18 cellular contexts compared by ENCODE assay signal in genomic region chr12:6691473-6691872, GRCh38. TPM values are rescaled to one million over a fixed set of nuclear protein-coding genes. Genes with fewer than 3 reads are reported as not detected.
DNase-seq lines count a peak whose midpoint lies in the region; ATAC-seq, FAIRE-seq and TF ChIP-seq lines count a peak whose summit lies in the region.
"Had no signal": no experiment of that assay in that cellular context is flagged by ENCODE, and none has a peak within 500 bp of the region (broad histone marks: within the 10 kb centered on the region; RNA-seq: fewer than 3 reads in every experiment).

No MANE protein-coding gene starts in this region.

- TF ChIP-seq RAD21 in SK-N-SH (IDR thresholded peaks at IDR 0.05; ENCODE audit: low read length) = no peak

- H2AFZ ChIP-seq in SK-N-SH (ENCODE audit: low read depth) = no peak overlapping the region

- DNase-seq in SK-N-SH (no peak), RCC 7860 (ENCODE audit: low spot score) (peak; percentile 33), fibroblast of the aortic adventitia (ENCODE audit: low read depth) (peak; percentile 60), DMS153 treated with DMSO at 0.1 percent for 48 hours (lab: John Stamatoyannopoulos, UW; ENCODE audit: unreplicated experiment) (no peak), NCI-H1417 treated with DMSO at 0.1 percent for 48 hours (lab: John Stamatoyannopoulos, UW) (no peak)
- no peak for DNase-seq in stimulated activated effector memory CD8-positive, alpha-beta T cell treated with anti-CD3 and anti-CD28 coated beads, Interleukin-12 subunit alpha, Interleukin-12 subunit beta, amount 100 ng/mL, for 72 hours (ENCODE audit: low spot score in 2 of 2)
- DNase-seq in activated CD4-positive, alpha-beta T cell treated with anti-CD3 and anti-CD28 coated beads for 48 hours = no peak
- DNase-seq: 8988T; activated CD4-positive, alpha-beta T cell treated with anti-CD3 and anti-CD28 coated beads, Interleukin-2, amount 50 U/mL, for 48 hours; activated naive CD4-positive, alpha-beta T cell treated with anti-CD3 and anti-CD28 coated beads, Interleukin-2, amount 10 ng/mL, durations not matched to agents 7 days and 5 days; gastrocnemius medialis; kidney glomerular epithelial cell; NCI-H2081 treated with DMSO at 0.1 percent for 48 hours; OCI-M1; T-cell; tibial artery had no signal

- CTCF ChIA-PET in SK-N-SH (lab: Yijun Ruan, JAX) = interaction anchor here (0.7 to 4.8 kb wide), 6 partner anchors 62 to 139 kb away, joined by 3 to 19 read pairs (median 4); partner anchors contain the start of gene MLF2

- FAIRE-seq in RCC 7860 (lab: Jason Lieb, UNC) = no peak
- FAIRE-seq: colon had no signal

- POLR2A ChIA-PET in SK-N-SH (lab: Yijun Ruan, JAX) = interaction anchor here (0.6 kb wide), 1 partner anchor 234 kb away, joined by 4 read pairs; no protein-coding TSS in a partner anchor

- H3K4me1 ChIP-seq in SK-N-SH (ENCODE audit: control insufficient read depth in 1 of 2, insufficient read depth in 2 of 2, low read depth in 1 of 2, low read length in 1 of 2) = peaks cover 8% of the 10 kb centered on the region in 2 experiments; a peak in 2 of 4 replicates

- peak overlapping the region; percentile 89 for H3K4me2 ChIP-seq in SK-N-SH

- peaks cover 3 to 11% of the 10 kb centered on the region in 2 experiments for H3K36me3 ChIP-seq in SK-N-SH (replicated peaks in 1 of 2; ENCODE audit: control insufficient read depth in 1 of 2, insufficient read depth in 2 of 2, low read length in 1 of 2)
- H3K36me3 ChIP-seq: gastrocnemius medialis, tibial artery had no signal

- TF ChIP-seq CTCF in SK-N-SH (IDR thresholded peaks at IDR 0.05) (no peak), fibroblast of the aortic adventitia (IDR thresholded peaks at IDR 0.05; ENCODE audit: insufficient read depth, low read length) (no peak)

- peak overlapping the region; percentile 84 for H3K4me3 Mint-ChIP-seq in stimulated activated effector memory CD8-positive, alpha-beta T cell treated with anti-CD3 and anti-CD28 coated beads, Interleukin-12 subunit alpha, Interleukin-12 subunit beta, amount 100 ng/mL, for 72 hours

- H3K9me3 ChIP-seq in SK-N-SH = no peaks in the 10 kb centered on the region
- H3K9me3 ChIP-seq: gastrocnemius medialis, tibial artery had no signal

- peaks cover 38% of the 10 kb centered on the region for H3K36me3 Mint-ChIP-seq in stimulated activated effector memory CD8-positive, alpha-beta T cell treated with anti-CD3 and anti-CD28 coated beads, Interleukin-12 subunit alpha, Interleukin-12 subunit beta, amount 100 ng/mL, for 72 hours

- no peaks in the 10 kb centered on the region for H3K9me2 ChIP-seq in SK-N-SH

- TF ChIP-seq EP300 in SK-N-SH (IDR thresholded peaks at IDR 0.05; ENCODE audit: borderline replicate concordance in 1 of 2, low read depth in 1 of 2, low read length in 1 of 2) = no peak

- H3F3A ChIP-seq in SK-N-SH (replicated peaks; ENCODE audit: insufficient read depth) = peaks cover 15% of the 10 kb centered on the region

- H3K4me3 ChIP-seq in SK-N-SH (ENCODE audit: low read depth in 2 of 2, low read length in 1 of 2) (no peak overlapping the region), fibroblast of the aortic adventitia (ENCODE audit: low read depth, low read length) (no peak overlapping the region)
- H3K4me3 ChIP-seq: gastrocnemius medialis, tibial artery had no signal

- WGBS in SK-N-SH (ENCODE audit: low lambda C conversion rate) = 61% methylated on average over 4 of the region's 4 CpGs

- H3K27ac ChIP-seq in SK-N-SH (ENCODE audit: low read depth in 2 of 2, low read length in 1 of 2) = peak overlapping the region in 1 of 2 experiments; percentile 43; a peak in 2 of 4 replicates
- H3K27ac ChIP-seq: gastrocnemius medialis, tibial artery had no signal

- H3K9ac ChIP-seq in SK-N-SH = no peak overlapping the region

- peaks cover 42% of the 10 kb centered on the region for H3K79me2 ChIP-seq in SK-N-SH (ENCODE audit: insufficient read depth)

- no peak for ATAC-seq in SK-N-SH treated with all-trans-retinoic acid at 6 μM for 48 hours
- no peak for ATAC-seq in stimulated activated effector memory CD8-positive, alpha-beta T cell treated with anti-CD3 and anti-CD28 coated beads, Interleukin-12 subunit alpha, Interleukin-12 subunit beta, amount 100 ng/mL, for 72 hours
- ATAC-seq: gastrocnemius medialis, T-cell had no signal

- no peak overlapping the region for H3K27ac Mint-ChIP-seq in stimulated activated effector memory CD8-positive, alpha-beta T cell treated with anti-CD3 and anti-CD28 coated beads, Interleukin-12 subunit alpha, Interleukin-12 subunit beta, amount 100 ng/mL, for 72 hours
- H3K27ac Mint-ChIP-seq: activated naive CD4-positive, alpha-beta T cell treated with anti-CD3 and anti-CD28 coated beads, Interleukin-2, amount 10 ng/mL, durations not matched to agents 7 days and 5 days had no signal

- H4K20me1 ChIP-seq in SK-N-SH (ENCODE audit: insufficient read depth) = no peaks in the 10 kb centered on the region; the same call in 1 of the 2 replicates

- no peaks in the 10 kb centered on the region for H3K27me3 ChIP-seq in SK-N-SH (ENCODE audit: insufficient read depth)

- peaks cover 40% of the 10 kb centered on the region for H3K4me1 Mint-ChIP-seq in stimulated activated effector memory CD8-positive, alpha-beta T cell treated with anti-CD3 and anti-CD28 coated beads, Interleukin-12 subunit alpha, Interleukin-12 subunit beta, amount 100 ng/mL, for 72 hours

- H3K9me3 Mint-ChIP-seq in stimulated activated effector memory CD8-positive, alpha-beta T cell treated with anti-CD3 and anti-CD28 coated beads, Interleukin-12 subunit alpha, Interleukin-12 subunit beta, amount 100 ng/mL, for 72 hours = no peaks in the 10 kb centered on the region
- H3K9me3 Mint-ChIP-seq: activated naive CD4-positive, alpha-beta T cell treated with anti-CD3 and anti-CD28 coated beads, Interleukin-2, amount 10 ng/mL, durations not matched to agents 7 days and 5 days; T-cell had no signal

TF ChIP-seq in SK-N-SH, 30 proteins besides CTCF, POLR2A, EP300 and RAD21 (continues in another document):
- no peak for TF ChIP-seq FOSL2 (IDR thresholded peaks at IDR 0.05; ENCODE audit: borderline replicate concordance, low read depth)
- TF ChIP-seq MAX (IDR thresholded peaks at IDR 0.05; ENCODE audit: low read depth) = peak; percentile 18; the same call in 1 of the 2 replicates
- no peak for TF ChIP-seq USF1 (IDR thresholded peaks at IDR 0.05; ENCODE audit: borderline replicate concordance, low read depth)
- TF ChIP-seq SMC3 (IDR thresholded peaks at IDR 0.05; ENCODE audit: low read depth, low read length) = no peak
- TF ChIP-seq NFIC (IDR thresholded peaks at IDR 0.05; ENCODE audit: borderline replicate concordance) = no peak
- no peak for TF ChIP-seq EZH2phosphoT487 (IDR thresholded peaks at IDR 0.05; ENCODE audit: borderline replicate concordance, low read depth)

TF ChIP-seq in SK-N-SH treated with all-trans-retinoic acid at 6 μM for 48 hours, 23 proteins besides CTCF, POLR2A, EP300 and RAD21:
- no peak for TF ChIP-seq CSDC2 (CRISPR knock-in tag; IDR thresholded peaks at IDR 0.05)
- no peak for TF ChIP-seq ZNF8 (CRISPR knock-in tag; IDR thresholded peaks at IDR 0.05)
- TF ChIP-seq TCF4 (CRISPR knock-in tag; IDR thresholded peaks at IDR 0.05; ENCODE audit: borderline replicate concordance) = no peak
- TF ChIP-seq PPARA (CRISPR knock-in tag; IDR thresholded peaks at IDR 0.05; ENCODE audit: borderline replicate concordance) = no peak
TF ChIP-seq in SK-N-SH treated with all-trans-retinoic acid at 6 μM for 48 hours: peak in this region for 0.

RNA-seq across cellular contexts. Expression of gene ZNF384, which starts 2.3 kb away (rescaled TPM):
- 64.9 and 80.4 TPM in 2 replicates for polyA plus RNA-seq in SK-N-SH (2012; rRNA removed)
- 32.4 and 44.0 TPM in 2 replicates for polyA plus RNA-seq in SK-N-SH (2012; cell fraction: cytosol; rRNA removed)
- polyA plus RNA-seq in SK-N-SH (2012; cell fraction: nucleus; rRNA removed) = 222 and 232 TPM in 2 replicates
- total RNA-seq in fibroblast of the aortic adventitia (ENCODE audit: low replicate concordance) = 17.7 and 29.5 TPM in 2 replicates

RNA-seq across cellular contexts. Expression of gene PIANP, which starts 9.1 kb away (rescaled TPM):
- polyA plus RNA-seq in SK-N-SH (2012; rRNA removed) = 5.9 and 9.9 TPM in 2 replicates
- polyA plus RNA-seq in SK-N-SH (2012; cell fraction: cytosol; rRNA removed) = 9.0 and 13.5 TPM in 2 replicates
- 26.9 and 28.4 TPM in 2 replicates for polyA plus RNA-seq in SK-N-SH (2012; cell fraction: nucleus; rRNA removed)
- total RNA-seq in fibroblast of the aortic adventitia (ENCODE audit: low replicate concordance) = 0.45 TPM in 1 of 2 replicates, not detected in the other
- total RNA-seq: gastrocnemius medialis had no signal

RNA-seq across cellular contexts. Expression of gene ING4, which starts 28.6 kb away (rescaled TPM):
- polyA plus RNA-seq in SK-N-SH (2012; rRNA removed) = 96.5 and 163 TPM in 2 replicates
- 108 and 110 TPM in 2 replicates for polyA plus RNA-seq in SK-N-SH (2012; cell fraction: cytosol; rRNA removed)
- polyA plus RNA-seq in SK-N-SH (2012; cell fraction: nucleus; rRNA removed) = 252 and 353 TPM in 2 replicates
- 34.1 and 51.2 TPM in 2 replicates for total RNA-seq in fibroblast of the aortic adventitia (ENCODE audit: low replicate concordance)

RNA-seq across cellular contexts. Expression of gene COPS7A, which starts 32.4 kb away (rescaled TPM):
- 191 and 231 TPM in 2 replicates for polyA plus RNA-seq in SK-N-SH (2012; rRNA removed)
- 134 and 163 TPM in 2 replicates for polyA plus RNA-seq in SK-N-SH (2012; cell fraction: cytosol; rRNA removed)
- polyA plus RNA-seq in SK-N-SH (2012; cell fraction: nucleus; rRNA removed) = 340 and 362 TPM in 2 replicates
- total RNA-seq in fibroblast of the aortic adventitia (ENCODE audit: low replicate concordance) = 71.1 and 86.0 TPM in 2 replicates

RNA-seq across cellular contexts. Expression of gene ACRBP, which starts 44.2 kb away (rescaled TPM):
- polyA plus RNA-seq in SK-N-SH (2012; rRNA removed) = 0.71 and 0.88 TPM in 2 replicates
- 0.35 and 0.58 TPM in 2 replicates for polyA plus RNA-seq in SK-N-SH (2012; cell fraction: cytosol; rRNA removed)
- 5.4 and 6.0 TPM in 2 replicates for polyA plus RNA-seq in SK-N-SH (2012; cell fraction: nucleus; rRNA removed)
- 0.36 and 0.49 TPM in 2 replicates for total RNA-seq in fibroblast of the aortic adventitia (ENCODE audit: low replicate concordance)

Comparison
In these comparisons a context has a peak if more than half of its experiments do, and no peak if none do; other contexts are left out.
1. DNase-seq: peak in RCC 7860 (single experiment) and fibroblast of the aortic adventitia (single experiment); none in SK-N-SH (single experiment), stimulated activated effector memory CD8-positive, alpha-beta T cell treated with anti-CD3 and anti-CD28 coated beads, Interleukin-12 subunit alpha, Interleukin-12 subunit beta, amount 100 ng/mL, for 72 hours (0 of 2), DMS153 treated with DMSO at 0.1 percent for 48 hours (single experiment), activated CD4-positive, alpha-beta T cell treated with anti-CD3 and anti-CD28 coated beads for 48 hours (single experiment) and NCI-H1417 treated with DMSO at 0.1 percent for 48 hours (single experiment).